ENCODE assay signal across 23 cellular contexts in the genomic region with DNA sequence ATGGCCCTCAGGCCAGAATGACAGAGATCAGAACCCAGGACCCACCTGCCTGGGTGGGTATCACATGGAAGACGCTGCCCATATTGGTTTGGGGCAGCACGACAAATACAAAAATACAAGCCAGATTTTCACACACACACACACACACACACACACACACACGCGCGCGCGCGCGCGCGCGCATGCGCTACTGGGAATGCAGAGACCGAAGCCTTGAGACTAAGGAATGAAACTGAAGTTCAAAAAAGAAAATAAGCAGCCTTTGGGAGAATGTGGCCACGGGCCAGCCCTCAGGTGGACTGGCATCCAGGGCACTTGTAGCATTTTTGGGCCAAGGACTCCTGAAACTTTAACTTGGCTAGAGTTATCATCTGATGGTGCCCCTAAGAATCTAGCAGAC. TPM values are rescaled to one million over a fixed set of nuclear protein-coding genes. Genes with fewer than 3 reads are reported as not detected.
DNase-seq lines count a peak whose midpoint lies in the region; ATAC-seq and TF ChIP-seq lines count a peak whose summit lies in the region.
"Had no signal": no experiment of that assay in that cellular context is flagged by ENCODE, and none has a peak within 500 bp of the region (broad histone marks: within the 10 kb centered on the region; RNA-seq: fewer than 3 reads in every experiment).

No MANE protein-coding gene starts in this region.

- H4K20me1 ChIP-seq in neural progenitor cell (ENCODE audit: low read depth): no peaks in the 10 kb centered on the region
- H4K20me1 ChIP-seq: BLaER1 had no signal

- peak overlapping the region; percentile 34 for H3K27ac Mint-ChIP-seq in activated naive CD8-positive, alpha-beta T cell
- no peak overlapping the region for H3K27ac Mint-ChIP-seq in activated naive CD8-positive, alpha-beta T cell treated with anti-CD3 and anti-CD28 coated beads, Interleukin-2, amount 50 U/mL, for 24 hours
- no peak overlapping the region for H3K27ac Mint-ChIP-seq in neural progenitor cell
- H3K27ac Mint-ChIP-seq: CD14-positive monocyte; CD4-positive, CD25-positive, alpha-beta regulatory T cell; CD8-positive, alpha-beta memory T cell had no signal

- no peaks in the 10 kb centered on the region for H3K36me3 ChIP-seq in neural progenitor cell
- H3K36me3 ChIP-seq: BE2C, BLaER1 had no signal

- H3K27me3 ChIP-seq in neural progenitor cell: no peaks in the 10 kb centered on the region
- H3K27me3 ChIP-seq: BE2C, BLaER1 had no signal

- no peaks in the 10 kb centered on the region for H3K9me3 Mint-ChIP-seq in activated naive CD8-positive, alpha-beta T cell (ENCODE audit: low read depth)
- H3K9me3 Mint-ChIP-seq in activated naive CD8-positive, alpha-beta T cell treated with anti-CD3 and anti-CD28 coated beads, Interleukin-2, amount 50 U/mL, for 24 hours: peaks cover 4% of the 10 kb centered on the region
- peaks cover 18% of the 10 kb centered on the region for H3K9me3 Mint-ChIP-seq in neural progenitor cell

- H3F3A ChIP-seq in neural progenitor cell (ENCODE audit: low read depth): no peaks in the 10 kb centered on the region

- no peaks in the 10 kb centered on the region for H3K4me1 ChIP-seq in neural progenitor cell
- H3K4me1 ChIP-seq: BE2C, BLaER1 had no signal

- H3K79me2 ChIP-seq in neural progenitor cell (ENCODE audit: low read depth): no peaks in the 10 kb centered on the region

- no peak overlapping the region for H3K27ac ChIP-seq in neural progenitor cell
- H3K27ac ChIP-seq: BLaER1 had no signal

- H3K4me2 ChIP-seq in neural progenitor cell: no peak overlapping the region
- H3K4me2 ChIP-seq: BLaER1 had no signal

- H3K9me3 ChIP-seq in neural progenitor cell (ENCODE audit: low read depth): no peaks in the 10 kb centered on the region
- H3K9me3 ChIP-seq: BE2C had no signal

- no peak overlapping the region for H3K4me3 ChIP-seq in neural progenitor cell
- H3K4me3 ChIP-seq: BLaER1, GM12878 had no signal

- H3K9ac ChIP-seq in neural progenitor cell: no peak overlapping the region
- H3K9ac ChIP-seq: BLaER1 had no signal

- no peak overlapping the region for H2AFZ ChIP-seq in neural progenitor cell (replicated peaks)

- TF ChIP-seq CTCF in neural progenitor cell (IDR thresholded peaks at IDR 0.05): no peak

- no peak for DNase-seq in activated naive CD8-positive, alpha-beta T cell treated with anti-CD3 and anti-CD28 coated beads, Interleukin-2, amount 50 U/mL, for 24 hours
- peak; percentile 20 for DNase-seq in neural progenitor cell (ENCODE audit: low spot score)
- no peak for DNase-seq in NCI-H1417 (lab: John Stamatoyannopoulos, UW)
- DNase-seq: 8988T; ACHN; BE2C; C1 segment of cervical spinal cord; CD4-positive, alpha-beta memory T cell; CD4-positive, CD25-positive, alpha-beta regulatory T cell; CD8-positive, alpha-beta memory T cell; COR-L47; DMS 273 treated with DMSO at 0.1 percent for 48 hours; DMS153; DMS53; DMS79; DND-41; EL; GDM1 had no signal

- ATAC-seq in activated naive CD8-positive, alpha-beta T cell treated with anti-CD3 and anti-CD28 coated beads, Interleukin-2, amount 50 U/mL, for 24 hours: no peak
- no peak for ATAC-seq in GM19463 (IDR thresholded peaks at IDR 0.05; ENCODE audit: unreplicated experiment)
- ATAC-seq: GM12878 had no signal

- peaks cover 14% of the 10 kb centered on the region for H3K36me3 Mint-ChIP-seq in activated naive CD8-positive, alpha-beta T cell
- peaks cover 18% of the 10 kb centered on the region for H3K36me3 Mint-ChIP-seq in activated naive CD8-positive, alpha-beta T cell treated with anti-CD3 and anti-CD28 coated beads, Interleukin-2, amount 50 U/mL, for 24 hours (ENCODE audit: low read depth)
- H3K36me3 Mint-ChIP-seq in neural progenitor cell: peaks cover 13% of the 10 kb centered on the region

- peaks cover 1% of the 10 kb centered on the region for H3K4me1 Mint-ChIP-seq in activated naive CD8-positive, alpha-beta T cell (ENCODE audit: low read depth)
- H3K4me1 Mint-ChIP-seq in activated naive CD8-positive, alpha-beta T cell treated with anti-CD3 and anti-CD28 coated beads, Interleukin-2, amount 50 U/mL, for 24 hours: no peaks in the 10 kb centered on the region
- H3K4me1 Mint-ChIP-seq in neural progenitor cell: no peaks in the 10 kb centered on the region
- H3K4me1 Mint-ChIP-seq: CD14-positive monocyte had no signal

- H3K4me3 Mint-ChIP-seq in activated naive CD8-positive, alpha-beta T cell: no peak overlapping the region
- H3K4me3 Mint-ChIP-seq in activated naive CD8-positive, alpha-beta T cell treated with anti-CD3 and anti-CD28 coated beads, Interleukin-2, amount 50 U/mL, for 24 hours: no peak overlapping the region
- no peak overlapping the region for H3K4me3 Mint-ChIP-seq in neural progenitor cell
- H3K4me3 Mint-ChIP-seq: CD14-positive monocyte; CD4-positive, alpha-beta memory T cell; CD4-positive, CD25-positive, alpha-beta regulatory T cell; CD8-positive, alpha-beta memory T cell had no signal

- no peaks in the 10 kb centered on the region for H3K27me3 Mint-ChIP-seq in activated naive CD8-positive, alpha-beta T cell
- H3K27me3 Mint-ChIP-seq in activated naive CD8-positive, alpha-beta T cell treated with anti-CD3 and anti-CD28 coated beads, Interleukin-2, amount 50 U/mL, for 24 hours: no peaks in the 10 kb centered on the region
- H3K27me3 Mint-ChIP-seq in neural progenitor cell (ENCODE audit: insufficient read depth, low read depth): no peaks in the 10 kb centered on the region
- H3K27me3 Mint-ChIP-seq: CD4-positive, alpha-beta memory T cell; CD4-positive, CD25-positive, alpha-beta regulatory T cell had no signal

RNA-seq across cellular contexts. Expression of gene NUP50, which starts 21.3 kb away (rescaled TPM):
- total RNA-seq in neural progenitor cell (ENCODE audit: low replicate concordance): 87.2 and 96.8 TPM in 2 replicates
